Comparison of ENCODE assay signal across 8 cellular contexts in genomic region chr21:41369915-41370839, GRCh38. TPM values are rescaled to one million over a fixed set of nuclear protein-coding genes. Genes with fewer than 3 reads are reported as not detected.
DNase-seq lines count a peak whose midpoint lies in the region; ATAC-seq, FAIRE-seq and TF ChIP-seq lines count a peak whose summit lies in the region.

No MANE protein-coding gene starts in this region.

- CTCF ChIA-PET in activated CD8-positive, alpha-beta memory T cell treated with anti-CD3 and anti-CD28 coated beads, Interleukin-2, amount 10 ng/mL, durations not matched to agents 7 days and 5 days (lab: Charles Lee): interaction anchor here (1.2 to 2.4 kb wide), 5 partner anchors 9 to 87 kb away, joined by 4 to 8 read pairs (median 6); partner anchors contain the start of gene MX2
- CTCF ChIA-PET in HepG2 (lab: Yijun Ruan, JAX; ENCODE audit: low intra/inter-chr PET ratio, low total read pairs): no interaction called here

- no peaks in the 10 kb centered on the region for H3K9me3 ChIP-seq in HepG2 (ENCODE audit: low read length)

- H3K4me2 ChIP-seq in HepG2 (ENCODE audit: low read depth, low read length): peak overlapping the region; percentile 74

- peak overlapping the region; percentile 89 for H3K27ac Mint-ChIP-seq in activated CD8-positive, alpha-beta memory T cell treated with anti-CD3 and anti-CD28 coated beads, Interleukin-2, amount 10 ng/mL, durations not matched to agents 7 days and 5 days

- TSS peak; percentile 57 for BruUV-seq in HepG2 (replicated peaks; lab: Mats Ljungman, UMichigan)

- peak; percentile 8 for FAIRE-seq in HepG2 (lab: Jason Lieb, UNC)

- 0 out of 2 replicates have a peak, but pooled peaks cover 2% of the 10 kb centered on the region for H4K20me1 ChIP-seq in HepG2 (ENCODE audit: insufficient read depth, low read length)

- H2AFZ ChIP-seq in HepG2 (ENCODE audit: low read length): no peak overlapping the region

- TF ChIP-seq CTCF in HepG2 (CRISPR knock-in tag; IDR thresholded peaks at IDR 0.05): no peak

- H3K4me1 ChIP-seq in HepG2 (ENCODE audit: insufficient read depth, low read length) (peaks cover 56% of the 10 kb centered on the region), urinary bladder (ENCODE audit: insufficient read depth) (no peaks in the 10 kb centered on the region)

- peak in 1 of 2 experiments; percentile 52; a peak in 1 of 4 replicates for TF ChIP-seq POLR2A in HepG2 (IDR thresholded peaks at IDR 0.05; ENCODE audit: insufficient read depth in 1 of 2, low read depth in 2 of 2, low read length in 2 of 2)

- peak; percentile 62 for ATAC-seq in activated CD8-positive, alpha-beta memory T cell treated with anti-CD3 and anti-CD28 coated beads, Interleukin-2, amount 10 ng/mL, durations not matched to agents 7 days and 5 days
- peak; percentile 30 for ATAC-seq in HepG2
- no peak for ATAC-seq in GM19467 (IDR thresholded peaks at IDR 0.05; ENCODE audit: unreplicated experiment)
- ATAC-seq in HG02884 (IDR thresholded peaks at IDR 0.05; ENCODE audit: unreplicated experiment): no peak

- H3K4me3 Mint-ChIP-seq in activated CD8-positive, alpha-beta memory T cell treated with anti-CD3 and anti-CD28 coated beads, Interleukin-2, amount 10 ng/mL, durations not matched to agents 7 days and 5 days: peak overlapping the region; percentile 71

- WGBS in HepG2 (ENCODE audit: low lambda C conversion rate): 53% methylated on average over 30 of the region's 30 CpGs
- WGBS in urinary bladder: 73% methylated on average over 30 of the region's 30 CpGs

- H3K27ac ChIP-seq in HepG2 (ENCODE audit: extremely low read length, insufficient read depth, low read length) (peak overlapping the region; percentile 68), urinary bladder (ENCODE audit: low read depth) (no peak overlapping the region)

- H3K4me1 Mint-ChIP-seq in activated CD8-positive, alpha-beta memory T cell treated with anti-CD3 and anti-CD28 coated beads, Interleukin-2, amount 10 ng/mL, durations not matched to agents 7 days and 5 days: peaks cover 79% of the 10 kb centered on the region

- H3K27me3 ChIP-seq in HepG2 (ENCODE audit: control insufficient read depth in 1 of 2, insufficient read depth in 2 of 2, low read length in 2 of 2): no peaks in the 10 kb centered on the region; a peak in 1 of 5 replicates

- no peaks in the 10 kb centered on the region for H3K9me3 Mint-ChIP-seq in activated CD8-positive, alpha-beta memory T cell treated with anti-CD3 and anti-CD28 coated beads, Interleukin-2, amount 10 ng/mL, durations not matched to agents 7 days and 5 days (ENCODE audit: low read depth)

- no peak for TF ChIP-seq RAD21 in HepG2 (CRISPR knock-in tag; IDR thresholded peaks at IDR 0.05)

- intact Hi-C loops in HepG2 (cut with micrococcal nuclease; ENCODE audit: unreplicated experiment): loop anchor here (2.0 to 5.0 kb wide), 2 partner anchors 47 to 91 kb away; no protein-coding TSS in a partner anchor

- peaks cover 33% of the 10 kb centered on the region for H3K79me2 ChIP-seq in HepG2 (ENCODE audit: insufficient read depth, low read length)

- TF ChIP-seq EP300 in HepG2 (IDR thresholded peaks at IDR 0.05; ENCODE audit: low read depth in 2 of 2, low read length in 2 of 2) (no peak), HepG2 (CRISPR knock-in tag; IDR thresholded peaks at IDR 0.05; ENCODE audit: borderline replicate concordance) (no peak)

- DNase-seq in activated effector memory CD4-positive, alpha-beta T cell treated with Interleukin-2 at 50 U/mL for 16 hours: peak; percentile 44
- no peak for DNase-seq in activated effector memory CD4-positive, alpha-beta T cell treated with anti-CD3 and anti-CD28 coated beads, Interleukin-2, amount 50 U/mL, for 16 hours
- DNase-seq in activated CD8-positive, alpha-beta memory T cell treated with anti-CD3 and anti-CD28 coated beads, Interleukin-2, amount 10 ng/mL, durations not matched to agents 7 days and 5 days: peak; percentile 68
- peak; percentile 32 for DNase-seq in HepG2 (ENCODE audit: low spot score)
- no peak for DNase-seq in NCI-H82 (lab: John Stamatoyannopoulos, UW)

- POLR2A ChIA-PET in HepG2 (lab: Yijun Ruan, JAX): interaction anchor here (1.4 to 5.9 kb wide), 4 partner anchors 9 to 86 kb away, joined by 8 to 105 read pairs (median 13); no protein-coding TSS in a partner anchor

- in situ Hi-C loops in HepG2 (cut with HindIII; ENCODE audit: extremely low pct_ligation_motif_present, low pct_unique_long_range_greater_than_20kb): no loop called here

- peaks cover 53% of the 10 kb centered on the region for H3K36me3 Mint-ChIP-seq in activated CD8-positive, alpha-beta memory T cell treated with anti-CD3 and anti-CD28 coated beads, Interleukin-2, amount 10 ng/mL, durations not matched to agents 7 days and 5 days

- peak overlapping the region; percentile 57 to 73 (median 67) for H3K4me3 ChIP-seq in HepG2 (replicated peaks in 1 of 3; ENCODE audit: insufficient read depth in 1 of 3, low read depth in 2 of 3, low read length in 3 of 3)
- H3K4me3 ChIP-seq in urinary bladder (ENCODE audit: low read depth, low read length): peak overlapping the region; percentile 36

- no peaks in the 10 kb centered on the region for H3K27me3 Mint-ChIP-seq in activated CD8-positive, alpha-beta memory T cell treated with anti-CD3 and anti-CD28 coated beads, Interleukin-2, amount 10 ng/mL, durations not matched to agents 7 days and 5 days

- no peaks in the 10 kb centered on the region; a peak in 1 of 5 replicates for H3K36me3 ChIP-seq in HepG2 (replicated peaks in 1 of 2; ENCODE audit: control insufficient read depth in 1 of 2, insufficient read depth in 2 of 2, low read length in 2 of 2)
- no peaks in the 10 kb centered on the region for H3K36me3 ChIP-seq in urinary bladder (ENCODE audit: insufficient read depth)

- H3K9ac ChIP-seq in HepG2 (ENCODE audit: insufficient read depth, low read depth, low read length): peak overlapping the region; percentile 65

RNA-seq across cellular contexts. Expression of gene MX2, which starts 8.3 kb away (rescaled TPM):
- 100 to 1,000 TPM in 1 of 2 experiments, 10 to 100 TPM in 1; 65.1 to 158 TPM for total RNA-seq in activated CD8-positive, alpha-beta memory T cell treated with anti-CD3 and anti-CD28 coated beads, Interleukin-2, amount 10 ng/mL, durations not matched to agents 7 days and 5 days
- total RNA-seq in HepG2 (2016; rRNA removed; fragmentation: Illumina TruSeq; extraction: Trizol): 35.7 and 46.9 TPM in 2 replicates
- total RNA-seq in HepG2 (2016; cell fraction: cytosol; rRNA removed; fragmentation: Illumina TruSeq; extraction: Trizol; ENCODE audit: low read depth): 13.1 and 13.9 TPM in 2 replicates
- 36.0 and 40.4 TPM in 2 replicates for total RNA-seq in HepG2 (2016; cell fraction: insoluble cytoplasmic fraction; rRNA removed; fragmentation: Illumina TruSeq; extraction: Trizol)
- 49.7 and 53.9 TPM in 2 replicates for total RNA-seq in HepG2 (2016; cell fraction: membrane; rRNA removed; fragmentation: Illumina TruSeq; extraction: Trizol)
- total RNA-seq in HepG2 (2016; cell fraction: nucleus; rRNA removed; fragmentation: Illumina TruSeq; extraction: Trizol): 22.1 and 28.5 TPM in 2 replicates
- polyA plus RNA-seq in HepG2 (2011; rRNA removed): 24.0 and 26.3 TPM in 2 replicates
- polyA plus RNA-seq in HepG2 (2011; cell fraction: cytosol; rRNA removed): 19.7 and 23.1 TPM in 2 replicates
- polyA plus RNA-seq in HepG2 (2011; cell fraction: nucleus; rRNA removed): 20.8 and 25.8 TPM in 2 replicates
- polyA plus RNA-seq in HepG2 (2012): 21.5 and 22.7 TPM in 2 replicates
- polyA plus RNA-seq in HepG2 (2016; cell fraction: cytosol; fragmentation: Illumina TruSeq; extraction: Trizol; ENCODE audit: low read depth): 15.4 and 17.8 TPM in 2 replicates
- 34.6 and 40.6 TPM in 2 replicates for polyA plus RNA-seq in HepG2 (2016; cell fraction: insoluble cytoplasmic fraction; fragmentation: Illumina TruSeq; extraction: Trizol; ENCODE audit: low read depth)
- 37.5 and 39.1 TPM in 2 replicates for polyA plus RNA-seq in HepG2 (2016; cell fraction: membrane; fragmentation: Illumina TruSeq; extraction: Trizol; ENCODE audit: low read depth)
- polyA plus RNA-seq in HepG2 (2016; cell fraction: nucleus; fragmentation: Illumina TruSeq; extraction: Trizol; ENCODE audit: insufficient read depth, low read depth): 26.6 and 29.1 TPM in 2 replicates
- polyA minus RNA-seq in HepG2 (2011; rRNA and poly(A)+ RNA removed; ENCODE audit: low replicate concordance): 0.21 and 25.1 TPM in 2 replicates
- 15.5 and 16.9 TPM in 2 replicates for polyA minus RNA-seq in HepG2 (2011; cell fraction: cytosol; rRNA and poly(A)+ RNA removed)
- 45.6 and 52.1 TPM in 2 replicates for polyA minus RNA-seq in HepG2 (2011; cell fraction: nucleus; rRNA and poly(A)+ RNA removed)
- 10.3 TPM for total RNA-seq in urinary bladder
- polyA plus RNA-seq in urinary bladder: 8.2 TPM

RNA-seq across cellular contexts. Expression of gene FAM3B, which starts 53.6 kb away (rescaled TPM):
- total RNA-seq in activated CD8-positive, alpha-beta memory T cell treated with anti-CD3 and anti-CD28 coated beads, Interleukin-2, amount 10 ng/mL, durations not matched to agents 7 days and 5 days: not detected
- 41.9 and 62.0 TPM in 2 replicates for total RNA-seq in HepG2 (2016; rRNA removed; fragmentation: Illumina TruSeq; extraction: Trizol)
- 39.6 and 40.5 TPM in 2 replicates for total RNA-seq in HepG2 (2016; cell fraction: cytosol; rRNA removed; fragmentation: Illumina TruSeq; extraction: Trizol; ENCODE audit: low read depth)
- 44.1 and 62.5 TPM in 2 replicates for total RNA-seq in HepG2 (2016; cell fraction: insoluble cytoplasmic fraction; rRNA removed; fragmentation: Illumina TruSeq; extraction: Trizol)
- total RNA-seq in HepG2 (2016; cell fraction: membrane; rRNA removed; fragmentation: Illumina TruSeq; extraction: Trizol): 34.8 and 38.7 TPM in 2 replicates
- 51.9 and 55.6 TPM in 2 replicates for total RNA-seq in HepG2 (2016; cell fraction: nucleus; rRNA removed; fragmentation: Illumina TruSeq; extraction: Trizol)
- 43.6 and 46.5 TPM in 2 replicates for polyA plus RNA-seq in HepG2 (2011; rRNA removed)
- polyA plus RNA-seq in HepG2 (2011; cell fraction: cytosol; rRNA removed): 35.5 and 35.6 TPM in 2 replicates
- 32.7 and 33.7 TPM in 2 replicates for polyA plus RNA-seq in HepG2 (2011; cell fraction: nucleus; rRNA removed)
- polyA plus RNA-seq in HepG2 (2012): 27.9 and 41.5 TPM in 2 replicates
- 38.5 and 45.0 TPM in 2 replicates for polyA plus RNA-seq in HepG2 (2016; cell fraction: cytosol; fragmentation: Illumina TruSeq; extraction: Trizol; ENCODE audit: low read depth)
- 40.2 and 42.4 TPM in 2 replicates for polyA plus RNA-seq in HepG2 (2016; cell fraction: insoluble cytoplasmic fraction; fragmentation: Illumina TruSeq; extraction: Trizol; ENCODE audit: low read depth)
- 30.8 and 35.2 TPM in 2 replicates for polyA plus RNA-seq in HepG2 (2016; cell fraction: membrane; fragmentation: Illumina TruSeq; extraction: Trizol; ENCODE audit: low read depth)
- 91.4 and 98.1 TPM in 2 replicates for polyA plus RNA-seq in HepG2 (2016; cell fraction: nucleus; fragmentation: Illumina TruSeq; extraction: Trizol; ENCODE audit: insufficient read depth, low read depth)
- 36.1 TPM in 1 of 2 replicates, not detected in the other for polyA minus RNA-seq in HepG2 (2011; rRNA and poly(A)+ RNA removed; ENCODE audit: low replicate concordance)
- polyA minus RNA-seq in HepG2 (2011; cell fraction: cytosol; rRNA and poly(A)+ RNA removed): 9.9 and 12.2 TPM in 2 replicates
- polyA minus RNA-seq in HepG2 (2011; cell fraction: nucleus; rRNA and poly(A)+ RNA removed): 15.6 and 18.9 TPM in 2 replicates
- total RNA-seq in urinary bladder: 22.2 TPM
- 17.6 TPM for polyA plus RNA-seq in urinary bladder

RNA-seq across cellular contexts. Expression of gene MX1, which starts 55.9 kb away (rescaled TPM):
- 100 to 1,000 TPM; 544 to 967 TPM for total RNA-seq in activated CD8-positive, alpha-beta memory T cell treated with anti-CD3 and anti-CD28 coated beads, Interleukin-2, amount 10 ng/mL, durations not matched to agents 7 days and 5 days
- 5.8 and 6.5 TPM in 2 replicates for total RNA-seq in HepG2 (2016; rRNA removed; fragmentation: Illumina TruSeq; extraction: Trizol)
- total RNA-seq in HepG2 (2016; cell fraction: cytosol; rRNA removed; fragmentation: Illumina TruSeq; extraction: Trizol; ENCODE audit: low read depth): 0.91 and 1.5 TPM in 2 replicates
- 4.7 and 6.3 TPM in 2 replicates for total RNA-seq in HepG2 (2016; cell fraction: insoluble cytoplasmic fraction; rRNA removed; fragmentation: Illumina TruSeq; extraction: Trizol)
- 2.0 and 2.5 TPM in 2 replicates for total RNA-seq in HepG2 (2016; cell fraction: membrane; rRNA removed; fragmentation: Illumina TruSeq; extraction: Trizol)
- 5.1 and 6.0 TPM in 2 replicates for total RNA-seq in HepG2 (2016; cell fraction: nucleus; rRNA removed; fragmentation: Illumina TruSeq; extraction: Trizol)
- polyA plus RNA-seq in HepG2 (2011; rRNA removed): 2.6 and 4.1 TPM in 2 replicates
- polyA plus RNA-seq in HepG2 (2011; cell fraction: cytosol; rRNA removed): 1.9 and 3.3 TPM in 2 replicates
- 10.6 and 13.3 TPM in 2 replicates for polyA plus RNA-seq in HepG2 (2011; cell fraction: nucleus; rRNA removed)
- polyA plus RNA-seq in HepG2 (2012): 3.1 and 3.2 TPM in 2 replicates
- 0.67 and 0.69 TPM in 2 replicates for polyA plus RNA-seq in HepG2 (2016; cell fraction: cytosol; fragmentation: Illumina TruSeq; extraction: Trizol; ENCODE audit: low read depth)
- polyA plus RNA-seq in HepG2 (2016; cell fraction: insoluble cytoplasmic fraction; fragmentation: Illumina TruSeq; extraction: Trizol; ENCODE audit: low read depth): 4.3 and 4.6 TPM in 2 replicates
- 1.1 and 1.5 TPM in 2 replicates for polyA plus RNA-seq in HepG2 (2016; cell fraction: membrane; fragmentation: Illumina TruSeq; extraction: Trizol; ENCODE audit: low read depth)
- polyA plus RNA-seq in HepG2 (2016; cell fraction: nucleus; fragmentation: Illumina TruSeq; extraction: Trizol; ENCODE audit: insufficient read depth, low read depth): 6.6 and 7.4 TPM in 2 replicates
- polyA minus RNA-seq in HepG2 (2011; rRNA and poly(A)+ RNA removed; ENCODE audit: low replicate concordance): 6.7 and 7.0 TPM in 2 replicates
- polyA minus RNA-seq in HepG2 (2011; cell fraction: cytosol; rRNA and poly(A)+ RNA removed): 2.9 and 4.3 TPM in 2 replicates
- polyA minus RNA-seq in HepG2 (2011; cell fraction: nucleus; rRNA and poly(A)+ RNA removed): 8.6 and 13.1 TPM in 2 replicates
- 51.2 TPM for total RNA-seq in urinary bladder
- polyA plus RNA-seq in urinary bladder: 20.4 TPM

Comparison
In these comparisons a context has a peak if more than half of its experiments do, and no peak if none do; other contexts are left out.
1. DNase-seq: peak in activated effector memory CD4-positive, alpha-beta T cell treated with Interleukin-2 at 50 U/mL for 16 hours (single experiment), activated CD8-positive, alpha-beta memory T cell treated with anti-CD3 and anti-CD28 coated beads, Interleukin-2, amount 10 ng/mL, durations not matched to agents 7 days and 5 days (single experiment) and HepG2 (single experiment); none in activated effector memory CD4-positive, alpha-beta T cell treated with anti-CD3 and anti-CD28 coated beads, Interleukin-2, amount 50 U/mL, for 16 hours (single experiment) and NCI-H82 (single experiment).
2. ATAC-seq: peak in activated CD8-positive, alpha-beta memory T cell treated with anti-CD3 and anti-CD28 coated beads, Interleukin-2, amount 10 ng/mL, durations not matched to agents 7 days and 5 days (single experiment) and HepG2 (single experiment); none in GM19467 (single experiment) and HG02884 (single experiment).
3. RNA of gene FAM3B, which starts 53.6 kb away (total RNA-seq): 34.8 to 62.5 TPM in HepG2 and 22.2 TPM in urinary bladder (single experiment); not detected in activated CD8-positive, alpha-beta memory T cell treated with anti-CD3 and anti-CD28 coated beads, Interleukin-2, amount 10 ng/mL, durations not matched to agents 7 days and 5 days; every median in the first group is over 10 times any median in the second.
4. RNA of gene MX1, which starts 55.9 kb away (total RNA-seq): 544 to 967 TPM in activated CD8-positive, alpha-beta memory T cell treated with anti-CD3 and anti-CD28 coated beads, Interleukin-2, amount 10 ng/mL, durations not matched to agents 7 days and 5 days; 51.2 TPM in urinary bladder (single experiment) and 0.91 to 6.5 TPM in HepG2; every median in the first group is over 10 times any median in the second.